Comparison of ENCODE assay signal across 1 cellular context in genomic region chr14:35213143-35213788, GRCh38.
TF ChIP-seq lines count a peak whose summit lies in the region.

No MANE protein-coding gene starts in this region.

TF ChIP-seq in HepG2, 621 proteins besides CTCF, POLR2A, EP300 and RAD21 (continued from another document and continues in another):
- peak; percentile 44; the same call in 1 of the 2 replicates for TF ChIP-seq ZNF574 (CRISPR knock-in tag; IDR thresholded peaks at IDR 0.05)
- TF ChIP-seq ZIK1 (CRISPR knock-in tag; IDR thresholded peaks at IDR 0.05; ENCODE audit: borderline replicate concordance, low read depth): no peak
- TF ChIP-seq ZNF556 (CRISPR knock-in tag; IDR thresholded peaks at IDR 0.05; ENCODE audit: borderline replicate concordance): no peak
- TF ChIP-seq AGO1 (IDR thresholded peaks at IDR 0.05; ENCODE audit: low read depth, low read length, poor library complexity, severe bottlenecking): no peak
- TF ChIP-seq ZNF121 (CRISPR knock-in tag; IDR thresholded peaks at IDR 0.05): no peak
- no peak for TF ChIP-seq ATF6 (CRISPR knock-in tag; conservative IDR thresholded peaks at IDR 0.05)
- no peak for TF ChIP-seq SPEN (CRISPR knock-in tag; IDR thresholded peaks at IDR 0.05; ENCODE audit: low read depth)
- TF ChIP-seq THAP7 (CRISPR knock-in tag; IDR thresholded peaks at IDR 0.05): no peak
- peak; percentile 97; the same call in 1 of the 2 replicates for TF ChIP-seq CEBPB (IDR thresholded peaks at IDR 0.05; ENCODE audit: borderline replicate concordance, low read depth, low read length)
- no peak for TF ChIP-seq GZF1 (CRISPR knock-in tag; IDR thresholded peaks at IDR 0.05)
- TF ChIP-seq SKI (IDR thresholded peaks at IDR 0.05; ENCODE audit: partially characterized antibody): no peak
- TF ChIP-seq NCOA1 (CRISPR knock-in tag; IDR thresholded peaks at IDR 0.05): peak; percentile 78; the same call in 1 of the 2 replicates
- no peak for TF ChIP-seq TBL1XR1 (IDR thresholded peaks at IDR 0.05; ENCODE audit: borderline replicate concordance, low read length, partially characterized antibody)
- TF ChIP-seq CREM (IDR thresholded peaks at IDR 0.05): no peak; the same call in 1 of the 2 replicates
- TF ChIP-seq CREM (CRISPR knock-in tag; IDR thresholded peaks at IDR 0.05): no peak
- TF ChIP-seq PHF8 (CRISPR knock-in tag; IDR thresholded peaks at IDR 0.05): 0 out of 2 replicates have a peak, but pooled peaks have one; percentile 38
- TF ChIP-seq ZNF33B (CRISPR knock-in tag; IDR thresholded peaks at IDR 0.05): no peak
- TF ChIP-seq RBFOX2 (IDR thresholded peaks at IDR 0.05; ENCODE audit: low read depth, low read length): no peak
- TF ChIP-seq TARDBP (CRISPR knock-in tag; IDR thresholded peaks at IDR 0.05): 0 out of 2 replicates have a peak, but pooled peaks have one; percentile 38
- no peak for TF ChIP-seq HNRNPK (IDR thresholded peaks at IDR 0.05; ENCODE audit: low read depth, low read length, poor library complexity, severe bottlenecking)
- TF ChIP-seq ZFP36L1 (CRISPR knock-in tag; IDR thresholded peaks at IDR 0.05): 0 out of 2 replicates have a peak, but pooled peaks have one; percentile 20
- TF ChIP-seq ZNF225 (CRISPR knock-in tag; IDR thresholded peaks at IDR 0.05): no peak
- no peak for TF ChIP-seq ZMYM2 (CRISPR knock-in tag; IDR thresholded peaks at IDR 0.05)
- 0 out of 2 replicates have a peak, but pooled peaks have one; percentile 65 for TF ChIP-seq HDAC2 (CRISPR knock-in tag; IDR thresholded peaks at IDR 0.05)
- no peak for TF ChIP-seq HNRNPL (IDR thresholded peaks at IDR 0.05; ENCODE audit: low read depth, low read length)
- TF ChIP-seq FLYWCH1 (CRISPR knock-in tag; IDR thresholded peaks at IDR 0.05): no peak
- TF ChIP-seq ZNF775 (CRISPR knock-in tag; IDR thresholded peaks at IDR 0.05; ENCODE audit: borderline replicate concordance): no peak
- TF ChIP-seq ZNF329 (CRISPR knock-in tag; IDR thresholded peaks at IDR 0.05; ENCODE audit: low read depth): no peak
- TF ChIP-seq ZNF577 (CRISPR knock-in tag; IDR thresholded peaks at IDR 0.05; ENCODE audit: borderline replicate concordance, low read depth): no peak
- no peak for TF ChIP-seq ZNF720 (CRISPR knock-in tag; IDR thresholded peaks at IDR 0.05)
- TF ChIP-seq DRAP1 (CRISPR knock-in tag; IDR thresholded peaks at IDR 0.05): peak; percentile 53; the same call in 1 of the 2 replicates
- no peak for TF ChIP-seq ZNF782 (CRISPR knock-in tag; IDR thresholded peaks at IDR 0.05; ENCODE audit: borderline replicate concordance)
- 0 out of 2 replicates have a peak, but pooled peaks have one; percentile 20 for TF ChIP-seq ZNF589 (CRISPR knock-in tag; conservative IDR thresholded peaks at IDR 0.05)
- peak; percentile 93 for TF ChIP-seq ZNF652 (CRISPR knock-in tag; IDR thresholded peaks at IDR 0.05; ENCODE audit: borderline replicate concordance, low read depth)
- peak; percentile 89 for TF ChIP-seq BCL6 (CRISPR knock-in tag; IDR thresholded peaks at IDR 0.05)
- no peak for TF ChIP-seq ZNF850 (CRISPR knock-in tag; conservative IDR thresholded peaks at IDR 0.05)
- TF ChIP-seq ZNF557 (CRISPR knock-in tag; IDR thresholded peaks at IDR 0.05): no peak
- TF ChIP-seq MIXL1 (CRISPR knock-in tag; IDR thresholded peaks at IDR 0.05): peak; percentile 12; the same call in 1 of the 2 replicates
- TF ChIP-seq SIN3A (IDR thresholded peaks at IDR 0.05; ENCODE audit: borderline replicate concordance, low read depth, low read length): no peak
- no peak for TF ChIP-seq MAFF (IDR thresholded peaks at IDR 0.05; ENCODE audit: low read depth, low read length)
- TF ChIP-seq ZNF292 (CRISPR knock-in tag; IDR thresholded peaks at IDR 0.05; ENCODE audit: borderline replicate concordance, low read depth): no peak
- no peak for TF ChIP-seq ZNF660 (CRISPR knock-in tag; IDR thresholded peaks at IDR 0.05; ENCODE audit: borderline replicate concordance, low read depth)
- 0 out of 2 replicates have a peak, but pooled peaks have one; percentile 5 for TF ChIP-seq RFXANK (CRISPR knock-in tag; IDR thresholded peaks at IDR 0.05)
- peak; percentile 82; the same call in 1 of the 2 replicates for TF ChIP-seq AHDC1 (CRISPR knock-in tag; IDR thresholded peaks at IDR 0.05; ENCODE audit: borderline replicate concordance)
- TF ChIP-seq KIAA2018 (CRISPR knock-in tag; IDR thresholded peaks at IDR 0.05; ENCODE audit: borderline replicate concordance): no peak
- TF ChIP-seq THAP8 (CRISPR knock-in tag; IDR thresholded peaks at IDR 0.05; ENCODE audit: borderline replicate concordance): no peak
